ENCODE assay signal across 10 cellular contexts in the genomic region with DNA sequence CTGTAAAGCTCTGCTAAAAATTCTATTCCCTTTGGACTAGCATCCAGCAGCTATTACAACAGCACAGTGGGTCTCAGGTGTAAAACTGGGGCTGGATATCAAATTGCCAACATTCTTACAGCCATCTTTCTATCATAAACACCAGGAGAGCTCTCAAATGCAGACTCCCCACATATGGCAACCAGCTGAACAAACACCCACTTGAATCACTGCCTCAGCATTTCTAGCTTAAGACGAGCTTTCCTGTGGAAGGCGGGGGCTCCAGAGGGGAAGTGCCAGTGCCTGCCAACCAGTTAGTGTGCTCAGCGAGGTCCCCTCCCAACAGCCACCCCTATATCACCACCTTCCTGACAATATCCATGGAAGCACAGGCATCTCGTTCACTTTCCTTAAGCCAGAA.
DNase-seq lines count a peak whose midpoint lies in the region; ATAC-seq lines count a peak whose summit lies in the region.
"Had no signal": no experiment of that assay in that cellular context is flagged by ENCODE, and none has a peak within 500 bp of the region (broad histone marks: within the 10 kb centered on the region; RNA-seq: fewer than 3 reads in every experiment).

No MANE protein-coding gene starts in this region.

- H3K4me3 Mint-ChIP-seq in natural killer cell treated with Interleukin-12 subunit alpha and Interleukin-12 subunit beta and Interleukin-15 and Interleukin-18, amount 100 ng/mL, for 72 hours = no peak overlapping the region
- H3K4me3 Mint-ChIP-seq in activated CD8-positive, alpha-beta T cell treated with anti-CD3 and anti-CD28 coated beads, Interleukin-2, amount 10 ng/mL, durations not matched to agents 7 days and 5 days = no peak overlapping the region

- DNase-seq in Daoy (ENCODE audit: low read depth) = peak; percentile 83
- DNase-seq in NCI-H2171 (lab: John Stamatoyannopoulos, UW) = peak; percentile 87
- DNase-seq in dermis blood vessel endothelial cell = peak; percentile 46
- DNase-seq in pulmonary artery endothelial cell (ENCODE audit: low read depth, low spot score) = peak; percentile 20
- no peak for DNase-seq in natural killer cell treated with Interleukin-12 subunit alpha and Interleukin-12 subunit beta and Interleukin-15 and Interleukin-18, amount 100 ng/mL, for 72 hours (ENCODE audit: low spot score)
- DNase-seq in activated CD8-positive, alpha-beta T cell treated with anti-CD3 and anti-CD28 coated beads, Interleukin-2, amount 10 ng/mL, durations not matched to agents 7 days and 5 days = no peak
- DNase-seq: GOT3, left colon had no signal

- H3K27ac Mint-ChIP-seq in natural killer cell treated with Interleukin-12 subunit alpha and Interleukin-12 subunit beta and Interleukin-15 and Interleukin-18, amount 100 ng/mL, for 72 hours = no peak overlapping the region
- H3K27ac Mint-ChIP-seq in activated CD8-positive, alpha-beta T cell treated with anti-CD3 and anti-CD28 coated beads, Interleukin-2, amount 10 ng/mL, durations not matched to agents 7 days and 5 days = no peak overlapping the region

- POLR2A ChIA-PET in activated CD8-positive, alpha-beta T cell treated with anti-CD3 and anti-CD28 coated beads, Interleukin-2, amount 10 ng/mL, durations not matched to agents 7 days and 5 days (lab: Charles Lee) = no interaction called here

- peaks cover 8% of the 10 kb centered on the region for H3K9me3 Mint-ChIP-seq in natural killer cell treated with Interleukin-12 subunit alpha and Interleukin-12 subunit beta and Interleukin-15 and Interleukin-18, amount 100 ng/mL, for 72 hours
- H3K9me3 Mint-ChIP-seq in activated CD8-positive, alpha-beta T cell treated with anti-CD3 and anti-CD28 coated beads, Interleukin-2, amount 10 ng/mL, durations not matched to agents 7 days and 5 days (ENCODE audit: insufficient read depth) = peaks cover 15% of the 10 kb centered on the region

- CTCF ChIA-PET in activated CD8-positive, alpha-beta T cell treated with anti-CD3 and anti-CD28 coated beads, Interleukin-2, amount 10 ng/mL, durations not matched to agents 7 days and 5 days (lab: Charles Lee) = no interaction called here

- peaks cover 0 to 3% of the 10 kb centered on the region in 2 donors for H3K4me1 Mint-ChIP-seq in natural killer cell treated with Interleukin-12 subunit alpha and Interleukin-12 subunit beta and Interleukin-15 and Interleukin-18, amount 100 ng/mL, for 72 hours (ENCODE audit: low read depth in 2 of 2)
- H3K4me1 Mint-ChIP-seq in activated CD8-positive, alpha-beta T cell treated with anti-CD3 and anti-CD28 coated beads, Interleukin-2, amount 10 ng/mL, durations not matched to agents 7 days and 5 days (ENCODE audit: low read depth) = no peaks in the 10 kb centered on the region

- H3K36me3 Mint-ChIP-seq in natural killer cell treated with Interleukin-12 subunit alpha and Interleukin-12 subunit beta and Interleukin-15 and Interleukin-18, amount 100 ng/mL, for 72 hours = no peaks in the 10 kb centered on the region
- peaks cover 16% of the 10 kb centered on the region for H3K36me3 Mint-ChIP-seq in activated CD8-positive, alpha-beta T cell treated with anti-CD3 and anti-CD28 coated beads, Interleukin-2, amount 10 ng/mL, durations not matched to agents 7 days and 5 days (ENCODE audit: low read depth)

- no peak for ATAC-seq in natural killer cell treated with Interleukin-12 subunit alpha and Interleukin-12 subunit beta and Interleukin-15 and Interleukin-18, amount 100 ng/mL, for 72 hours
- no peak for ATAC-seq in activated CD8-positive, alpha-beta T cell treated with anti-CD3 and anti-CD28 coated beads, Interleukin-2, amount 10 ng/mL, durations not matched to agents 7 days and 5 days
- ATAC-seq in GM21825 (IDR thresholded peaks at IDR 0.05; ENCODE audit: unreplicated experiment) (no peak), GM21576 (IDR thresholded peaks at IDR 0.05; ENCODE audit: unreplicated experiment) (no peak)
- ATAC-seq: left colon had no signal

- no peaks in the 10 kb centered on the region for H3K27me3 Mint-ChIP-seq in natural killer cell treated with Interleukin-12 subunit alpha and Interleukin-12 subunit beta and Interleukin-15 and Interleukin-18, amount 100 ng/mL, for 72 hours
- H3K27me3 Mint-ChIP-seq in activated CD8-positive, alpha-beta T cell treated with anti-CD3 and anti-CD28 coated beads, Interleukin-2, amount 10 ng/mL, durations not matched to agents 7 days and 5 days (ENCODE audit: low read depth) = no peaks in the 10 kb centered on the region

Comparison
In these comparisons a context has a peak if more than half of its experiments do, and no peak if none do; other contexts are left out.
1. DNase-seq: peak in Daoy (single experiment), NCI-H2171 (single experiment), dermis blood vessel endothelial cell (single experiment) and pulmonary artery endothelial cell (single experiment); none in natural killer cell treated with Interleukin-12 subunit alpha and Interleukin-12 subunit beta and Interleukin-15 and Interleukin-18, amount 100 ng/mL, for 72 hours (single experiment) and activated CD8-positive, alpha-beta T cell treated with anti-CD3 and anti-CD28 coated beads, Interleukin-2, amount 10 ng/mL, durations not matched to agents 7 days and 5 days (single experiment).